Comparison of ENCODE assay signal across 21 cellular contexts in genomic region chr10:78576276-78576675, GRCh38.
A peak's percentile ranks its signal among the peaks of the same experiment; 100 is the strongest.
DNase-seq lines count a peak whose midpoint lies in the region; ATAC-seq and TF ChIP-seq lines count a peak whose summit lies in the region.
"Had no signal": no experiment of that assay in that cellular context is flagged by ENCODE, and none has a peak within 500 bp of the region (broad histone marks: within the 10 kb centered on the region; RNA-seq: fewer than 3 reads in every experiment).

No MANE protein-coding gene starts in this region.

- ATAC-seq in heart left ventricle (peak in 3 of 4 donors; percentile 43 to 68 (median 43)), right cardiac atrium (peak; percentile 16 to 44)
- ATAC-seq: A549, HCT116 had no signal

- TF ChIP-seq CTCF in heart left ventricle (IDR thresholded peaks at IDR 0.05) (no peak), right atrium auricular region (IDR thresholded peaks at IDR 0.05) (no peak), ascending aorta (IDR thresholded peaks at IDR 0.05) (no peak)

- H3K4me3 ChIP-seq in heart left ventricle = no peak overlapping the region
- no peak overlapping the region for H3K4me3 ChIP-seq in right atrium auricular region
- H3K4me3 ChIP-seq in right cardiac atrium (ENCODE audit: low read length) = no peak overlapping the region
- H3K4me3 ChIP-seq in ascending aorta = no peak overlapping the region
- H3K4me3 ChIP-seq: A549, PC-9 had no signal

- H3K4me1 ChIP-seq in heart left ventricle (peaks cover 0 to 33% (median 18%) of the 10 kb centered on the region in 12 donors), right atrium auricular region (peaks cover 0 to 29% of the 10 kb centered on the region in 2 donors), right cardiac atrium (ENCODE audit: control insufficient read depth, insufficient read depth, low read length) (peaks cover 6% of the 10 kb centered on the region), ascending aorta (no peaks in the 10 kb centered on the region)
- H3K4me1 ChIP-seq: A549 had no signal

- H3K9me3 ChIP-seq in heart left ventricle = no peaks in the 10 kb centered on the region
- H3K9me3 ChIP-seq in right atrium auricular region = no peaks in the 10 kb centered on the region
- no peaks in the 10 kb centered on the region for H3K9me3 ChIP-seq in right cardiac atrium (ENCODE audit: control insufficient read depth, low read length)
- no peaks in the 10 kb centered on the region for H3K9me3 ChIP-seq in ascending aorta
- H3K9me3 ChIP-seq: A549, BE2C had no signal

- TF ChIP-seq POLR2A in heart left ventricle (IDR thresholded peaks at IDR 0.05) = no peak

- DNase-seq in heart left ventricle (peak in 3 of 5 donors; percentile 33 to 53 (median 37)), right atrium auricular region (ENCODE audit: low spot score) (no peak), UCSD-AML1 (lab: John Stamatoyannopoulos, UW; ENCODE audit: unreplicated experiment) (peak; percentile 40), right cardiac atrium (peak in 1 of 3 donors; percentile 76), NCI-H510A (lab: John Stamatoyannopoulos, UW) (no peak), mucosa of gallbladder (ENCODE audit: low spot score) (no peak), ascending aorta (ENCODE audit: low spot score in 2 of 2) (no peak)
- DNase-seq: BE2C; CD4-positive, CD25-positive, alpha-beta regulatory T cell; EL; GF-D8; Karpas-422; NCI-H1417; NCI-H187; NCI-H2107; NCI-H446 treated with DMSO at 0.1 percent for 48 hours; NCI-H69; PC-9 had no signal

- intact Hi-C loops in heart left ventricle (cut with DNase I) = no loop called here
- intact Hi-C loops in right cardiac atrium (cut with DNase I) = no loop called here
- intact Hi-C loops in ascending aorta (cut with DNase I) = no loop called here

- H3K27ac ChIP-seq in heart left ventricle = peak overlapping the region in 1 of 12 donors; percentile 26
- H3K27ac ChIP-seq in right atrium auricular region = no peak overlapping the region
- H3K27ac ChIP-seq in right cardiac atrium (ENCODE audit: low read length) = no peak overlapping the region
- H3K27ac ChIP-seq in ascending aorta = no peak overlapping the region
- H3K27ac ChIP-seq: A549, PC-9, RWPE1 had no signal

- H3K27me3 ChIP-seq in heart left ventricle (no peaks in the 10 kb centered on the region), right atrium auricular region (no peaks in the 10 kb centered on the region), right cardiac atrium (ENCODE audit: control insufficient read depth, insufficient read depth) (no peaks in the 10 kb centered on the region), ascending aorta (no peaks in the 10 kb centered on the region)
- H3K27me3 ChIP-seq: BE2C had no signal

- H3K36me3 ChIP-seq in heart left ventricle (no peaks in the 10 kb centered on the region), right atrium auricular region (no peaks in the 10 kb centered on the region), ascending aorta (no peaks in the 10 kb centered on the region)
- H3K36me3 ChIP-seq: BE2C had no signal

- WGBS in heart left ventricle, 4 donors = 22 to 33% (median 24%) methylated on average over 5 of the region's 5 CpGs
- WGBS in right cardiac atrium = 32% methylated on average over 5 of the region's 5 CpGs

Comparison
In these comparisons a context has a peak if more than half of its experiments do, and no peak if none do; other contexts are left out.
1. DNase-seq: peak in heart left ventricle (3 of 5) and UCSD-AML1 (single experiment); none in right atrium auricular region (single experiment), NCI-H510A (single experiment), mucosa of gallbladder (single experiment) and ascending aorta (0 of 2).